1 cellular context compared by ENCODE assay signal in genomic region chr20:15185322-15185721, GRCh38.
TF ChIP-seq lines count a peak whose summit lies in the region.

No MANE protein-coding gene starts in this region.

TF ChIP-seq in HepG2, 621 proteins besides CTCF, POLR2A, EP300 and RAD21:
- TF ChIP-seq ZNF549 (CRISPR knock-in tag; IDR thresholded peaks at IDR 0.05) = no peak
- no peak for TF ChIP-seq RFX5 (IDR thresholded peaks at IDR 0.05; ENCODE audit: low read depth, low read length)
- no peak for TF ChIP-seq ZFP36L1 (CRISPR knock-in tag; IDR thresholded peaks at IDR 0.05)
- TF ChIP-seq E2F1 (CRISPR knock-in tag; IDR thresholded peaks at IDR 0.05) = no peak
- TF ChIP-seq ZFP91 (CRISPR knock-in tag; IDR thresholded peaks at IDR 0.05; ENCODE audit: borderline replicate concordance) = no peak
- TF ChIP-seq PAX8 (CRISPR knock-in tag; IDR thresholded peaks at IDR 0.05; ENCODE audit: borderline replicate concordance) = no peak
- TF ChIP-seq NR3C1 (CRISPR knock-in tag; IDR thresholded peaks at IDR 0.05) = no peak
- TF ChIP-seq ZNF18 (CRISPR knock-in tag; IDR thresholded peaks at IDR 0.05; ENCODE audit: insufficient replicate concordance) = no peak
- no peak for TF ChIP-seq CEBPB (IDR thresholded peaks at IDR 0.05; ENCODE audit: borderline replicate concordance, low read depth, low read length)
- TF ChIP-seq CHD2 (IDR thresholded peaks at IDR 0.05; ENCODE audit: low read depth, low read length) = no peak
- TF ChIP-seq STAG1 (CRISPR knock-in tag; IDR thresholded peaks at IDR 0.05) = no peak
